Comparison of ENCODE assay signal across 11 cellular contexts in genomic region chr19:4389511-4390016, GRCh38. TPM values are rescaled to one million over a fixed set of nuclear protein-coding genes. Genes with fewer than 3 reads are reported as not detected.
A peak's percentile ranks its signal among the peaks of the same experiment; 100 is the strongest.
DNase-seq lines count a peak whose midpoint lies in the region; ATAC-seq and TF ChIP-seq lines count a peak whose summit lies in the region.
"Had no signal": no experiment of that assay in that cellular context is flagged by ENCODE, and none has a peak within 500 bp of the region (broad histone marks: within the 10 kb centered on the region; RNA-seq: fewer than 3 reads in every experiment).

No MANE protein-coding gene starts in this region.

- no peak for ATAC-seq in thoracic aorta (ENCODE audit: insufficient number of reproducible peaks, low FRiP score, low read depth)
- ATAC-seq in HG02571 (IDR thresholded peaks at IDR 0.05; ENCODE audit: unreplicated experiment), result no peak

- H3K27me3 ChIP-seq in NT2/D1 (ENCODE audit: insufficient read depth, insufficient read length), result peaks cover 42% of the 10 kb centered on the region
- no peaks in the 10 kb centered on the region for H3K27me3 ChIP-seq in duodenal mucosa (ENCODE audit: control insufficient read depth in 1 of 2, insufficient read depth in 2 of 2, low read length in 2 of 2)
- no peaks in the 10 kb centered on the region for H3K27me3 ChIP-seq in mucosa of stomach (ENCODE audit: control insufficient read depth, insufficient read depth, low read length)
- no peaks in the 10 kb centered on the region for H3K27me3 ChIP-seq in thoracic aorta (replicated peaks; ENCODE audit: insufficient read depth)
- H3K27me3 ChIP-seq: SJSA1 had no signal

- H3K4me3 ChIP-seq in NT2/D1 (ENCODE audit: insufficient read length, low read depth), result no peak overlapping the region
- peak overlapping the region in 1 of 2 donors; percentile 45 for H3K4me3 ChIP-seq in duodenal mucosa (ENCODE audit: low read depth in 1 of 2, low read length in 2 of 2)
- no peak overlapping the region for H3K4me3 ChIP-seq in mucosa of stomach (ENCODE audit: low read length)
- H3K4me3 ChIP-seq in thoracic aorta, result no peak overlapping the region
- H3K4me3 ChIP-seq: HAP-1, SJSA1 had no signal

- H3K9me3 ChIP-seq in NT2/D1 (ENCODE audit: insufficient read depth, low read length), result no peaks in the 10 kb centered on the region
- no peaks in the 10 kb centered on the region for H3K9me3 ChIP-seq in duodenal mucosa (ENCODE audit: control insufficient read depth in 1 of 2, low read length in 2 of 2)
- no peaks in the 10 kb centered on the region for H3K9me3 ChIP-seq in mucosa of stomach (ENCODE audit: control insufficient read depth, low read length)
- H3K9me3 ChIP-seq in thoracic aorta, result no peaks in the 10 kb centered on the region
- H3K9me3 ChIP-seq: HAP-1, SJSA1 had no signal

- peak overlapping the region; percentile 26 for H3K27ac ChIP-seq in duodenal mucosa (ENCODE audit: low read depth, low read length)
- peak overlapping the region; percentile 9 to 56 for H3K27ac ChIP-seq in thoracic aorta
- H3K27ac ChIP-seq: SJSA1 had no signal

- H3K36me3 ChIP-seq in NT2/D1 (ENCODE audit: insufficient read depth, insufficient read length, low read length), result peaks cover 54% of the 10 kb centered on the region
- H3K36me3 ChIP-seq in duodenal mucosa (ENCODE audit: control insufficient read depth in 1 of 2, insufficient read depth in 2 of 2, low read length in 2 of 2), result peaks cover 7 to 33% of the 10 kb centered on the region in 2 donors
- peaks cover 7% of the 10 kb centered on the region for H3K36me3 ChIP-seq in mucosa of stomach (ENCODE audit: control insufficient read depth, insufficient read depth, low read length)
- H3K36me3 ChIP-seq in thoracic aorta, result no peaks in the 10 kb centered on the region

- no peak for DNase-seq in NT2/D1 (ENCODE audit: low read depth, low spot score)
- DNase-seq in thoracic aorta (ENCODE audit: low spot score), result no peak
- DNase-seq in NCI-H345 treated with DMSO at 0.1 percent for 48 hours (lab: John Stamatoyannopoulos, UW; ENCODE audit: unreplicated experiment), result no peak
- DNase-seq in NCI-H345 (lab: John Stamatoyannopoulos, UW), result no peak
- DNase-seq in glomerular visceral epithelial cell (ENCODE audit: extremely low spot score), result no peak
- DNase-seq: activated CD4-positive, alpha-beta T cell treated with anti-CD3 and anti-CD28 coated beads, Interleukin-2, amount 50 U/mL, for 4 hours had no signal

- H3K9ac ChIP-seq in NT2/D1 (ENCODE audit: insufficient read length, low read depth) (peak overlapping the region; percentile 57), duodenal mucosa (ENCODE audit: low read depth in 1 of 2, low read length in 2 of 2) (peak overlapping the region in 1 of 2 donors; percentile 59), mucosa of stomach (ENCODE audit: low read length) (peak overlapping the region; percentile 53)

- no peak for TF ChIP-seq CTCF in thoracic aorta (IDR thresholded peaks at IDR 0.05)

- peaks cover 40% of the 10 kb centered on the region for H3K4me1 ChIP-seq in NT2/D1 (ENCODE audit: insufficient read depth, insufficient read length)
- peaks cover 57 to 58% of the 10 kb centered on the region in 2 donors for H3K4me1 ChIP-seq in duodenal mucosa (ENCODE audit: control insufficient read depth in 1 of 2, insufficient read depth in 2 of 2, low read length in 2 of 2)
- peaks cover 40% of the 10 kb centered on the region for H3K4me1 ChIP-seq in mucosa of stomach (ENCODE audit: control insufficient read depth, insufficient read depth, low read length)
- H3K4me1 ChIP-seq in thoracic aorta (ENCODE audit: control insufficient read depth in 1 of 2, low read depth in 2 of 2), result peaks cover 49 to 64% of the 10 kb centered on the region in 2 donors
- H3K4me1 ChIP-seq: HAP-1, SJSA1 had no signal

RNA-seq across cellular contexts. Expression of gene SH3GL1, which starts 10.8 kb away (rescaled TPM):
- 10 to 100 TPM; 47.3 to 56.9 TPM for total RNA-seq in thoracic aorta

RNA-seq across cellular contexts. Expression of gene CHAF1A, which starts 12.9 kb away (rescaled TPM):
- total RNA-seq in thoracic aorta, result 1 to 10 TPM; 3.2 to 5.8 TPM

RNA-seq across cellular contexts. Expression of gene MPND, which starts 46.2 kb away (rescaled TPM):
- total RNA-seq in thoracic aorta, result 10 to 100 TPM in 1 of 2 donors, 1 to 10 TPM in 1; 5.8 to 10.8 TPM

RNA-seq across cellular contexts. Expression of gene STAP2, which starts 50.9 kb away (rescaled TPM):
- total RNA-seq in thoracic aorta, result not detected
